8 cellular contexts compared by ENCODE assay signal in genomic region chr10:27504007-27504890, GRCh38. TPM values are rescaled to one million over a fixed set of nuclear protein-coding genes. Genes with fewer than 3 reads are reported as not detected.
A peak's percentile ranks its signal among the peaks of the same experiment; 100 is the strongest.
DNase-seq lines count a peak whose midpoint lies in the region; ATAC-seq and TF ChIP-seq lines count a peak whose summit lies in the region.

Gene RAB18, plus strand, starts transcription at chr10:27504304. Its CDS starts 66 bp downstream, at chr10:27504370.

- TF ChIP-seq CTCF in activated B cell treated with CpG ODN at 0.5 μM for 24 hours (IDR thresholded peaks at IDR 0.05) = no peak

- H3K27ac ChIP-seq in caudate nucleus (ENCODE audit: low read depth, low read length) = peak within 1 kb of the TSS; percentile 73

- H3K36me3 Mint-ChIP-seq in activated B cell treated with CpG ODN at 0.5 μM for 24 hours (ENCODE audit: low read depth) (peaks cover 20% of the 10 kb centered on the region), immature natural killer cell (no peaks in the 10 kb centered on the region)

- ATAC-seq in GM19023 (IDR thresholded peaks at IDR 0.05; ENCODE audit: unreplicated experiment) = peak; percentile 94
- peak; percentile 96 for ATAC-seq in HG03280 (IDR thresholded peaks at IDR 0.05; ENCODE audit: unreplicated experiment)
- ATAC-seq in activated B cell treated with CpG ODN at 0.5 μM for 24 hours (ENCODE audit: low read depth) = peak; percentile 96

- peak within 1 kb of the TSS; percentile 99 for H3K27ac Mint-ChIP-seq in activated B cell treated with CpG ODN at 0.5 μM for 24 hours
- H3K27ac Mint-ChIP-seq in immature natural killer cell = peak within 1 kb of the TSS; percentile 98 to 100 (median 99)

- H3K4me3 Mint-ChIP-seq in activated B cell treated with CpG ODN at 0.5 μM for 24 hours (peak within 1 kb of the TSS; percentile 100), immature natural killer cell (peak within 1 kb of the TSS; percentile 98 to 100 (median 99))

- H3K27me3 Mint-ChIP-seq in activated B cell treated with CpG ODN at 0.5 μM for 24 hours = no peaks in the 10 kb centered on the region
- H3K27me3 Mint-ChIP-seq in immature natural killer cell (ENCODE audit: low read depth in 3 of 3) = peaks cover 5 to 12% (median 8%) of the 10 kb centered on the region in 3 donors

- POLR2A ChIA-PET in activated B cell treated with CpG ODN at 0.5 μM for 24 hours (lab: Charles Lee) = interaction anchor here (0.6 to 1.7 kb wide), 9 partner anchors 252 to 1062 kb away, joined by 3 to 17 read pairs (median 6); partner anchors contain the start of genes ACBD5, MASTL, MPP7 and WAC

- CTCF ChIA-PET in activated B cell treated with CpG ODN at 0.5 μM for 24 hours (lab: Charles Lee) = interaction anchor here (0.6 to 1.2 kb wide), 2 partner anchors 14 to 886 kb away, joined by 3 read pairs; no protein-coding TSS in a partner anchor

- DNase-seq in AG08396 (ENCODE audit: low spot score) (peak; percentile 97), NCI-H345 (lab: John Stamatoyannopoulos, UW) (peak; percentile 95), activated B cell treated with CpG ODN at 0.5 μM for 24 hours (peak; percentile 93), caudate nucleus (lab: John Stamatoyannopoulos, UW) (peak; percentile 6 to 98 (median 93)), immature natural killer cell (peak; percentile 97 to 98 (median 97)), smooth muscle cell of the brain vasculature (ENCODE audit: low read depth, low spot score) (peak; percentile 97)

- H3K9me3 Mint-ChIP-seq in activated B cell treated with CpG ODN at 0.5 μM for 24 hours (no peaks in the 10 kb centered on the region), immature natural killer cell (no peaks in the 10 kb centered on the region)

- intact Hi-C loops in activated B cell treated with CpG ODN at 0.5 μM for 24 hours (cut with micrococcal nuclease) = loop anchor here (1.0 to 5.0 kb wide), 10 partner anchors 144 to 1175 kb away; partner anchors contain the start of genes ABI1, ANKRD26 and MASTL

- H3K4me1 Mint-ChIP-seq in activated B cell treated with CpG ODN at 0.5 μM for 24 hours (peaks cover 42% of the 10 kb centered on the region), immature natural killer cell (peaks cover 50 to 62% of the 10 kb centered on the region in 2 donors)

RNA-seq across cellular contexts. Expression of gene RAB18, which starts in this region (rescaled TPM):
- total RNA-seq in activated B cell treated with CpG ODN at 0.5 μM for 24 hours = 48.3 and 55.6 TPM in 2 replicates
- polyA plus RNA-seq in immature natural killer cell = 100 to 1,000 TPM in 2 of 3 donors, 10 to 100 TPM in 1; 93.4 to 154 (median 109) TPM

Comparison
In these comparisons a context has a peak if more than half of its experiments do, and no peak if none do; other contexts are left out.
1. Peak in every context shown above with its lines: DNase-seq, ATAC-seq and H3K27ac ChIP-seq.